In the genomic region with DNA sequence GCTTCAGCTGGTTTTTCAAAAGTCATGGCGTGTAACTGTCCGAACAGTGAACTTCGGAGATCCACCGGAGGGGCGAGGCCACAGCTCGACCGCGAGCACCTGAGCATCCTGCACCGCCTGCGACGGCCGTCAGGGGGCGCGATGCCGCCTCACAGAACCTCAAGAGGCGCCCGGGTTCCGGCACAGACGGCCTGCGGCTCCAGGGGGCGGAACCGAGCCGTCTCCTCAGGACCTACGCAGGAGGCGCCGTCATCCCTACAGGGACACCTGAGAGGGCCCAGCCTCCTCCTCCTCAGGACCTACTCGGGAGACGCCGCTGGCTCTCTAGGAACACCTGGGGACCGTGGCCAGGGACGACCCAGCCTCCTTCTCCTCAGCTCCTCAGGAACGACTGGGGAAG, we compare ENCODE assay signal across 9 cellular contexts. TPM values are rescaled to one million over a fixed set of nuclear protein-coding genes. Genes with fewer than 3 reads are reported as not detected.
A peak's percentile ranks its signal among the peaks of the same experiment; 100 is the strongest.
DNase-seq lines count a peak whose midpoint lies in the region; TF ChIP-seq lines count a peak whose summit lies in the region.
"Not testable (repeated sequence)": the region's sequence is repeated elsewhere in the genome, so short reads cannot be mapped to it uniquely, and the experiment has no call there.
"Had no signal": no experiment of that assay in that cellular context is flagged by ENCODE, and none has a peak within 500 bp of the region (broad histone marks: within the 10 kb centered on the region; RNA-seq: fewer than 3 reads in every experiment).

No MANE protein-coding gene starts in this region.

- not testable (repeated sequence) for H3K36me3 ChIP-seq in BJ (ENCODE audit: control insufficient read depth, insufficient read depth, low read length); GM23248 (ENCODE audit: low read depth); OCI-LY7 (ENCODE audit: insufficient read depth, low read length); iPS-20b (ENCODE audit: insufficient read depth, low read depth, low read length); neural progenitor cell

- not testable (repeated sequence) for H4K20me1 ChIP-seq in GM23248 (ENCODE audit: insufficient read depth); OCI-LY7 (ENCODE audit: insufficient read depth, low read length); neural progenitor cell (ENCODE audit: low read depth)

- H3K9me3 ChIP-seq in GM23248 (ENCODE audit: low read depth); OCI-LY7 (ENCODE audit: low read length); iPS-20b (ENCODE audit: insufficient read depth, low read depth, low read length); neural progenitor cell (ENCODE audit: low read depth): not testable (repeated sequence)

- not testable (repeated sequence) for H3K4me1 Mint-ChIP-seq in MCF 10A (ENCODE audit: insufficient read depth, unreplicated experiment); neural progenitor cell

- not testable (repeated sequence) for H2AFZ ChIP-seq in GM23248; OCI-LY7 (ENCODE audit: low read length); neural progenitor cell (replicated peaks)

- in situ Hi-C loops in GM23248 (cut with MboI) = not testable (repeated sequence)

- not testable (repeated sequence) for H3K27me3 ChIP-seq in BJ (ENCODE audit: control insufficient read depth, insufficient read depth, low read length); GM23248 (replicated peaks; ENCODE audit: insufficient read depth); iPS-20b (ENCODE audit: insufficient read depth, low read length)
- H3K27me3 ChIP-seq in neural progenitor cell = peaks cover 13% of the 10 kb centered on the region

- H3K36me3 Mint-ChIP-seq in MCF 10A (ENCODE audit: insufficient read depth, unreplicated experiment); neural progenitor cell: not testable (repeated sequence)

- not testable (repeated sequence) for H3K27me3 Mint-ChIP-seq in MCF 10A (ENCODE audit: insufficient read depth, unreplicated experiment); neural progenitor cell (ENCODE audit: insufficient read depth, low read depth)

- H3K9me3 Mint-ChIP-seq in MCF 10A (ENCODE audit: unreplicated experiment); neural progenitor cell: not testable (repeated sequence)

- H3K4me2 ChIP-seq in GM23248 (ENCODE audit: unreplicated experiment); OCI-LY7 (ENCODE audit: low read length): not testable (repeated sequence)
- peak overlapping the region; percentile 27 for H3K4me2 ChIP-seq in neural progenitor cell

- 38 to 42% methylated on average over 20 to 27 of the region's 32 CpGs for WGBS in GM23248 (ENCODE audit: low coverage in 1 of 2, low lambda C conversion rate in 2 of 2, missing lambda C conversion rate in 2 of 2), 2 experiments

- H3K4me3 Mint-ChIP-seq in MCF 10A (ENCODE audit: unreplicated experiment) = peak overlapping the region; percentile 70
- H3K4me3 Mint-ChIP-seq in neural progenitor cell = not testable (repeated sequence)

- not testable (repeated sequence) for H3K9ac ChIP-seq in GM23248; iPS-20b (ENCODE audit: low read depth, low read length); neural progenitor cell

- intact Hi-C loops in OCI-LY7 (cut with micrococcal nuclease; ENCODE audit: unreplicated experiment); MCF 10A (cut with micrococcal nuclease): not testable (repeated sequence)

- POLR2A ChIA-PET in BJ (lab: Charles Lee); OCI-LY7 (lab: Charles Lee); MCF 10A (lab: Yijun Ruan, JAX): not testable (repeated sequence)

- H3F3A ChIP-seq in GM23248 (ENCODE audit: insufficient read depth); neural progenitor cell (ENCODE audit: low read depth): not testable (repeated sequence)

- CTCF ChIA-PET in BJ (lab: Yijun Ruan, JAX); OCI-LY7 (lab: Charles Lee; ENCODE audit: unreplicated experiment); MCF 10A (lab: Yijun Ruan, JAX): not testable (repeated sequence)

- H3K4me3 ChIP-seq in BJ (ENCODE audit: low read depth, low read length); GM23248; OCI-LY7 (ENCODE audit: low read depth, low read length, poor library complexity, severe bottlenecking): not testable (repeated sequence)
- H3K4me3 ChIP-seq in iPS-20b (ENCODE audit: low read length) (peak overlapping the region; percentile 57; the same call in 1 of the 2 replicates), neural progenitor cell (peak overlapping the region; percentile 27)

- not testable (repeated sequence) for BruUV-seq in OCI-LY7 (replicated peaks; lab: Mats Ljungman, UMichigan); MCF 10A (replicated peaks; lab: Mats Ljungman, UMichigan)

- not testable (repeated sequence) for H3K27ac Mint-ChIP-seq in MCF 10A (ENCODE audit: low read depth, unreplicated experiment); neural progenitor cell

- peak; percentile 24; the same call in 1 of the 2 replicates for TF ChIP-seq CTCF in BJ (IDR thresholded peaks at IDR 0.05; ENCODE audit: insufficient read depth, low read depth, low read length)
- TF ChIP-seq CTCF in OCI-LY7 (conservative IDR thresholded peaks at IDR 0.05; ENCODE audit: low read length) = peak; percentile 33; the same call in 1 of the 2 replicates
- TF ChIP-seq CTCF in MCF 10A (IDR thresholded peaks at IDR 0.05; ENCODE audit: unreplicated experiment) = peak; percentile 41
- peak; percentile 64 for TF ChIP-seq CTCF in neural progenitor cell (IDR thresholded peaks at IDR 0.05)

- H3K27ac ChIP-seq in GM23248; OCI-LY7 (ENCODE audit: low read depth, low read length, poor library complexity, severe bottlenecking); iPS-20b (ENCODE audit: low read length); neural progenitor cell: not testable (repeated sequence)

- DNase-seq in BJ (ENCODE audit: low read depth) = not testable (repeated sequence)
- peak; percentile 23 for DNase-seq in GM23248
- DNase-seq in OCI-LY7 (ENCODE audit: low spot score) = peak; percentile 10
- peak; percentile 51 for DNase-seq in activated CD8-positive, alpha-beta memory T cell treated with anti-CD3 and anti-CD28 coated beads, Interleukin-2, amount 50 U/mL, for 1 hour (ENCODE audit: extremely low read depth)
- DNase-seq in MCF 10A (ENCODE audit: unreplicated experiment) = peak; percentile 46
- peak; percentile 87 for DNase-seq in neural progenitor cell (ENCODE audit: low spot score)
- DNase-seq in stimulated activated CD8-positive, alpha-beta memory T cell treated with anti-CD3 and anti-CD28 coated beads, Interleukin-12 subunit alpha, Interleukin-12 subunit beta, amount 100 ng/mL, for 4 hours (ENCODE audit: low read depth) = peak; percentile 52

- not testable (repeated sequence) for H3K4me1 ChIP-seq in GM23248 (ENCODE audit: insufficient read depth); OCI-LY7 (ENCODE audit: insufficient read depth, low read length, poor library complexity, severe bottlenecking); iPS-20b (ENCODE audit: insufficient read depth, low read length); neural progenitor cell

- not testable (repeated sequence) for H3K9me2 ChIP-seq in GM23248 (ENCODE audit: insufficient read depth); OCI-LY7 (ENCODE audit: insufficient read depth, low read length)

- not testable (repeated sequence) for H3K79me2 ChIP-seq in GM23248 (ENCODE audit: insufficient read depth); OCI-LY7 (ENCODE audit: insufficient read depth, low read depth, low read length); neural progenitor cell (ENCODE audit: low read depth)

RNA-seq across cellular contexts. Expression of a gene that starts 29.1 kb away (rescaled TPM):
- polyA plus RNA-seq in BJ (2011; rRNA removed) (not detected in 2 replicates), GM23248 (2016; fragmentation: Nextera tagmentation; extraction: Ambion mirVana) (not detected in 2 replicates)
- not detected in 2 replicates for polyA minus RNA-seq in BJ (2011; rRNA and poly(A)+ RNA removed)
- total RNA-seq in GM23248 (2014; rRNA removed; shearing (Covaris generic)) = not detected in 2 replicates
- total RNA-seq in OCI-LY7 (2014; rRNA removed; shearing (Covaris generic)) = not detected in 2 replicates
- total RNA-seq in OCI-LY7 (2022) (not detected in 2 replicates), MCF 10A (2022) (not detected in 2 replicates), neural progenitor cell (ENCODE audit: low replicate concordance) (not detected in 2 replicates)
- total RNA-seq: temporal lobe had no signal
